Comparison of ENCODE assay signal across 1 cellular context in the genomic region with DNA sequence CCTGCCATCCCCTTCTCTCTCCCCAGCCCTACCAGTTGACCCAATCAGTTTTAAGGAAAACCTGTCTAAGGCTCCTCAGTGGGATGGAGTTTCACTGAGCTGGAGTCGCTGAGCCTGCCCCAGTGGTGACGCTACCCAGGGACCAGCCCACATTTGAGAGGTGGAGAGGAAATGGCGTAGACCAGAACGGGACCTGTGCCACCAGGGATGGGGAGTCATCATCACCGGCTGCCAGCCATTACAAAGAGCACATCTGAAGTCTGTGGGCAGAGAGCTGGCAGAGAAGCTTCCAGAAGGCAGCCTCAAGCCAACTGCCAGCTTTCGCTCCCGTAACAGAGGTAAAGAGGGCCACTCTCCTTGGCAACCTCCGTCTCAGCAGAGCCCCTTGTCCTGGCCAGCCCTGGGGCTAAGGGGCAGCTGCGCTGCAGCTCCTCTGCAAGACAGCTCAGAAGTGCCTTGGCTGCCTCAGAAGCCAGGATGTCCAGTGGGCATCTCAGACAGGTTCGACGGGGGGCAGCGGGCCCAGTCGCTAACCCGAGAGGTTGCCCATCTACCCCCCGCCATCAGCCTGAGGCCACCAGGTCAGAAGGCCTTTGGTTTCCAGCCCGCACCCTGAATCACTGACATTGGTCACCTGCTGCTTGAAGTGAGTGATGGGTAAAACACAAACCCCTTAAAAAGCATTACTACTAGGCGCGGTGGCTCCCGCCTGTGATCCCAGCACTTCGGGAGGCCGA.
TF ChIP-seq lines count a peak whose summit lies in the region.

No MANE protein-coding gene starts in this region.

TF ChIP-seq in HepG2, 621 proteins besides CTCF, POLR2A, EP300 and RAD21:
- TF ChIP-seq TAF15 (IDR thresholded peaks at IDR 0.05; ENCODE audit: low read depth, low read length, poor library complexity, severe bottlenecking), result no peak
- no peak for TF ChIP-seq RXRB (CRISPR knock-in tag; IDR thresholded peaks at IDR 0.05; ENCODE audit: borderline replicate concordance)
- TF ChIP-seq PLRG1 (conservative IDR thresholded peaks at IDR 0.05), result no peak
- no peak for TF ChIP-seq ZNF382 (CRISPR knock-in tag; IDR thresholded peaks at IDR 0.05; ENCODE audit: borderline replicate concordance)
- peak; percentile 80 for TF ChIP-seq ZBTB33 (CRISPR knock-in tag; IDR thresholded peaks at IDR 0.05)
- TF ChIP-seq, protein P1, sequence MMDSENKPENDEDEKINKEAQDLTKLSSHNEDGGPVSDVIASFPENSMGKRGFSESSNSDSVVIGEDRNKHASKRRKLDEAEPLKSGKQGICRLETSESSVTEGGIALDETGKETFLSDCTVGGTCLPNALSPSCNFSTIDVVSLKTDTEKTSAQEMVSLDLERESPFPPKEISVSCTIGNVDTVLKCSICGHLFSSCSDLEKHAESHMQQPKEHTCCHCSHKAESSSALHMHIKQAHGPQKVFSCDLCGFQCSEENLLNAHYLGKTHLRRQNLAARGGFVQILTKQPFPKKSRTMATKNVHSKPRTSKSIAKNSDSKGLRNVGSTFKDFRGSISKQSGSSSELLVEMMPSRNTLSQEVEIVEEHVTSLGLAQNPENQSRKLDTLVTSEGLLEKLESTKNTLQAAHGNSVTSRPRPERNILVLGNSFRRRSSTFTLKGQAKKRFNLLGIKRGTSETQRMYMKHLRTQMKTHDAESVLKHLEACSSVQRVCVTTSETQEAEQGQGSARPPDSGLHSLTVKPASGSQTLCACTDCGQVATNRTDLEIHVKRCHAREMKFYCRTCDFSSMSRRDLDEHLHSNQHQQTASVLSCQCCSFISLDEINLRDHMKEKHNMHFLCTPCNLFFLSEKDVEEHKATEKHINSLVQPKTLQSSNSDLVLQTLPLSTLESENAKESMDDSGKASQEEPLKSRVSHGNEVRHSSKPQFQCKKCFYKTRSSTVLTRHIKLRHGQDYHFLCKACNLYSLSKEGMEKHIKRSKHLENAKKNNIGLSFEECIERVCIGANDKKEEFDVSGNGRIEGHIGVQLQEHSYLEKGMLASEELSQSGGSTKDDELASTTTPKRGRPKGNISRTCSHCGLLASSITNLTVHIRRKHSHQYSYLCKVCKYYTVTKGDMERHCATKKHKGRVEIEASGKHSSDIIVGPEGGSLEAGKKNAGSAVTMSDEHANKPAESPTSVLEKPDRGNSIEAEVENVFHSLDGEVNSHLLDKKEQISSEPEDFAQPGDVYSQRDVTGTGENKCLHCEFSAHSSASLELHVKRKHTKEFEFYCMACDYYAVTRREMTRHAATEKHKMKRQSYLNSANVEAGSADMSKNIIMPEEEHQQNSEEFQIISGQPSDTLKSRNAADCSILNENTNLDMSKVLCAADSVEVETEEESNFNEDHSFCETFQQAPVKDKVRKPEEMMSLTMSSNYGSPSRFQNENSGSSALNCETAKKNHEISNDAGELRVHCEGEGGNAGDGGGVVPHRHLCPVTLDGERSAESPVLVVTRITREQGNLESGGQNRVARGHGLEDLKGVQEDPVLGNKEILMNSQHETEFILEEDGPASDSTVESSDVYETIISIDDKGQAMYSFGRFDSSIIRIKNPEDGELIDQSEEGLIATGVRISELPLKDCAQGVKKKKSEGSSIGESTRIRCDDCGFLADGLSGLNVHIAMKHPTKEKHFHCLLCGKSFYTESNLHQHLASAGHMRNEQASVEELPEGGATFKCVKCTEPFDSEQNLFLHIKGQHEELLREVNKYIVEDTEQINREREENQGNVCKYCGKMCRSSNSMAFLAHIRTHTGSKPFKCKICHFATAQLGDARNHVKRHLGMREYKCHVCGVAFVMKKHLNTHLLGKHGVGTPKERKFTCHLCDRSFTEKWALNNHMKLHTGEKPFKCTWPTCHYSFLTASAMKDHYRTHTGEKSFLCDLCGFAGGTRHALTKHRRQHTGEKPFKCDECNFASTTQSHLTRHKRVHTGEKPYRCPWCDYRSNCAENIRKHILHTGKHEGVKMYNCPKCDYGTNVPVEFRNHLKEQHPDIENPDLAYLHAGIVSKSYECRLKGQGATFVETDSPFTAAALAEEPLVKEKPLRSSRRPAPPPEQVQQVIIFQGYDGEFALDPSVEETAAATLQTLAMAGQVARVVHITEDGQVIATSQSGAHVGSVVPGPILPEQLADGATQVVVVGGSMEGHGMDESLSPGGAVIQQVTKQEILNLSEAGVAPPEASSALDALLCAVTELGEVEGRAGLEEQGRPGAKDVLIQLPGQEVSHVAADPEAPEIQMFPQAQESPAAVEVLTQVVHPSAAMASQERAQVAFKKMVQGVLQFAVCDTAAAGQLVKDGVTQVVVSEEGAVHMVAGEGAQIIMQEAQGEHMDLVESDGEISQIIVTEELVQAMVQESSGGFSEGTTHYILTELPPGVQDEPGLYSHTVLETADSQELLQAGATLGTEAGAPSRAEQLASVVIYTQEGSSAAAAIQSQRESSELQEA (CRISPR knock-in tag; IDR thresholded peaks at IDR 0.05; ENCODE audit: not compliant biosample characterization), result no peak
- TF ChIP-seq YEATS4 (CRISPR knock-in tag; IDR thresholded peaks at IDR 0.05; ENCODE audit: borderline replicate concordance), result no peak
- TF ChIP-seq GABPB1 (CRISPR knock-in tag; IDR thresholded peaks at IDR 0.05), result no peak
- TF ChIP-seq, protein P2, sequence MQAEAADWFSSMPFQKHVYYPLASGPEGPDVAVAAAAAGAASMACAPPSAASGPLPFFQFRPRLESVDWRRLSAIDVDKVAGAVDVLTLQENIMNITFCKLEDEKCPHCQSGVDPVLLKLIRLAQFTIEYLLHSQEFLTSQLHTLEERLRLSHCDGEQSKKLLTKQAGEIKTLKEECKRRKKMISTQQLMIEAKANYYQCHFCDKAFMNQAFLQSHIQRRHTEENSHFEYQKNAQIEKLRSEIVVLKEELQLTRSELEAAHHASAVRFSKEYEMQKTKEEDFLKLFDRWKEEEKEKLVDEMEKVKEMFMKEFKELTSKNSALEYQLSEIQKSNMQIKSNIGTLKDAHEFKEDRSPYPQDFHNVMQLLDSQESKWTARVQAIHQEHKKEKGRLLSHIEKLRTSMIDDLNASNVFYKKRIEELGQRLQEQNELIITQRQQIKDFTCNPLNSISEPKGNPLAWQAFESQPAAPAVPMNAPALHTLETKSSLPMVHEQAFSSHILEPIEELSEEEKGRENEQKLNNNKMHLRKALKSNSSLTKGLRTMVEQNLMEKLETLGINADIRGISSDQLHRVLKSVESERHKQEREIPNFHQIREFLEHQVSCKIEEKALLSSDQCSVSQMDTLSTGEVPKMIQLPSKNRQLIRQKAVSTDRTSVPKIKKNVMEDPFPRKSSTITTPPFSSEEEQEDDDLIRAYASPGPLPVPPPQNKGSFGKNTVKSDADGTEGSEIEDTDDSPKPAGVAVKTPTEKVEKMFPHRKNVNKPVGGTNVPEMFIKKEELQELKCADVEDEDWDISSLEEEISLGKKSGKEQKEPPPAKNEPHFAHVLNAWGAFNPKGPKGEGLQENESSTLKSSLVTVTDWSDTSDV (CRISPR knock-in tag; IDR thresholded peaks at IDR 0.05), result no peak
- 0 out of 2 replicates have a peak, but pooled peaks have one; percentile 5 for TF ChIP-seq ZFP91 (CRISPR knock-in tag; IDR thresholded peaks at IDR 0.05; ENCODE audit: borderline replicate concordance)
- TF ChIP-seq AGO2 (optimal IDR thresholded peaks at IDR 0.05; ENCODE audit: low read depth, low read length), result peak; percentile 44
- TF ChIP-seq ZNF292 (CRISPR knock-in tag; IDR thresholded peaks at IDR 0.05; ENCODE audit: borderline replicate concordance, low read depth), result 0 out of 2 replicates have a peak, but pooled peaks have one; percentile 41
- TF ChIP-seq HNRNPL (IDR thresholded peaks at IDR 0.05; ENCODE audit: low read depth, low read length), result 0 out of 2 replicates have a peak, but pooled peaks have one; percentile 36
- 0 out of 2 replicates have a peak, but pooled peaks have one; percentile 17 for TF ChIP-seq ZBTB38 (CRISPR knock-in tag; IDR thresholded peaks at IDR 0.05)
- TF ChIP-seq ZNF280B (CRISPR knock-in tag; IDR thresholded peaks at IDR 0.05; ENCODE audit: borderline replicate concordance), result 0 out of 2 replicates have a peak, but pooled peaks have one; percentile 6
- peak; percentile 43 for TF ChIP-seq MED8 (CRISPR knock-in tag; IDR thresholded peaks at IDR 0.05; ENCODE audit: insufficient replicate concordance)
